In the genomic region with DNA sequence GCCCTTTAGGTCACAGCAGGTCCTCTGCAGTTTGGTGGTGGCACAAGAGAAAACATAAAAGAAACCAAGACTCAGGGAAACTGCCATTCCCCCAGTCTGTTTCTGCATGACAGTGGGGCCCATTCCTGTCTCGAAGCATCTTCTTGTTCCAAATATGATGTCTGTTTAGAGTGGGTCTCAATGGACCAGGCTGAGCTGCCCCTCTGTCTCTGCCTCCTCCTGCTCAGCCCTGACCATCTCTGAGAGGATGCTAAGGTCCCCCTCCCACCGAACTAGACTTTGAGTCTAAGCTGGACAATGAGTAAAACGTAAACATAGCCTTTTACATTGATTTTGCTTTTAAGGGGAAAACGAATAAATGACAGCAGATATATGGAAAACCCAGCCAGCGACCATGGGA, we compare ENCODE assay signal across 1 cellular context.
TF ChIP-seq lines count a peak whose summit lies in the region.

No MANE protein-coding gene starts in this region.

TF ChIP-seq in HepG2, 621 proteins besides CTCF, POLR2A, EP300 and RAD21:
- TF ChIP-seq GPN1 (CRISPR knock-in tag; IDR thresholded peaks at IDR 0.05; ENCODE audit: borderline replicate concordance) = no peak
- peak; percentile 38 for TF ChIP-seq RBM22 (optimal IDR thresholded peaks at IDR 0.05; ENCODE audit: low read length)
- 0 out of 2 replicates have a peak, but pooled peaks have one; percentile 11 for TF ChIP-seq FOXA3 (CRISPR knock-in tag; IDR thresholded peaks at IDR 0.05)
